Comparison of ENCODE assay signal across 9 cellular contexts in the genomic region with DNA sequence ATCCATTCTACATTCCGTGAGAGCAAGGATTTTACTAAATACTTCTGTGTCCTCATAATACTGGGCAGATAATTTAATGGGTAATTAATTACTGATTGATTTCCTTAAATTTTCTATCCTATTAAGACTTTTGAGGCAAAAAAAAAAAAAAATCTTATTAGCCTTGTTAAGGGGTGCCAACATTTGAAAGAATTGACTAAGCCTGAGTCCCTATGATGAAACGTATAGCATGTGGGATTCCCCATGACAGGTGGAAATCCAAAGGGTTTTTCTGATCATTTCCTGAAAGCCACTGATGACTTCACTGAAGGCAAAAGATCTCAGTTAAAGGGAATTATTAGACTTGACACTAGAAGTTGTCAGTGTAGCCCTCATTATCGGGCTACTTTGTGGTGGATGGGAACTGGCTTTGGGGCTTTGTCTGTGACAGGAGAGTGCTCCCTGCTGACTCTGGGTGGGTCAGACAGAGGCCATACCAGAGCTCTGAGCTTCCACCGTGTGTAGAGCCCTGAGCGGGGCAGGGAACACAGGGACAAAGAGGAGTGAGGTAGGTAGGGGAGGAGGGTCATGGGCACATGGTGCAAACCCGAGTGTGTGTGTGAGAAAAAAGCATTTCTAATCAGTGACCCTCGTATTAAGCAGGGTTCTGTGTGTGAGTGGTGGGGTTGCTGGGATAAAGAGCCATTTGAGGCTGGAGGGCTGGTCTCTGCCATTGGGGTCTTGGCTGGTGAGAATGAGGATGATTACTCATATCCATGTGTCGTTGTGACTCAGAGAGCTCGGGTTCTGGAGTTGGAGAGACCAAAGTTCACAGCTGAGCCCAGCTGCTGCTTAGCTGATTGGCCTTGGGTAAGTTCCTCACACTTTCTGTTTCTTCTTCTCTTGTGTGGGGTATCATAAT.
DNase-seq lines count a peak whose midpoint lies in the region; ATAC-seq, FAIRE-seq and TF ChIP-seq lines count a peak whose summit lies in the region.
"Had no signal": no experiment of that assay in that cellular context is flagged by ENCODE, and none has a peak within 500 bp of the region (broad histone marks: within the 10 kb centered on the region; RNA-seq: fewer than 3 reads in every experiment).

No MANE protein-coding gene starts in this region.

- DNase-seq in Right ventricle myocardium superior (no peak), cardiac septum (ENCODE audit: low spot score) (no peak), amniotic epithelial cell (ENCODE audit: low read depth) (peak; percentile 2), mesenteric fat pad (ENCODE audit: low spot score) (no peak), NCI-H2227 (lab: John Stamatoyannopoulos, UW; ENCODE audit: unreplicated experiment) (no peak), H54 (ENCODE audit: insufficient read length, low spot score) (no peak)
- peak; percentile 42 for DNase-seq in stimulated activated naive B cell treated with anti-CD40 and anti-IgM and Interleukin-4, amounts not matched to agents 10 μg/mL and 1 μg/mL and 100 μg/mL, for 72 hours

- ATAC-seq in Right ventricle myocardium superior (ENCODE audit: poor library complexity) (peak; percentile 54), HG03095 (IDR thresholded peaks at IDR 0.05; ENCODE audit: unreplicated experiment) (peak; percentile 79)
- peak; percentile 84 for ATAC-seq in stimulated activated naive B cell treated with anti-CD40 and anti-IgM and Interleukin-4, amounts not matched to agents 10 μg/mL and 1 μg/mL and 100 μg/mL, for 72 hours (replicated peaks)

- TF ChIP-seq POLR2A in H54 (IDR thresholded peaks at IDR 0.05; ENCODE audit: low read depth, low read length), result no peak

- H3K27ac Mint-ChIP-seq in stimulated activated naive B cell treated with anti-CD40 and anti-IgM and Interleukin-4, amounts not matched to agents 10 μg/mL and 1 μg/mL and 100 μg/mL, for 72 hours, result peak overlapping the region; percentile 93
- H3K27ac Mint-ChIP-seq: nephron had no signal

- FAIRE-seq in H54 (lab: Jason Lieb, UNC), result no peak

- intact Hi-C loops in Right ventricle myocardium superior (cut with DNase I) (no loop called here), cardiac septum (cut with DNase I) (no loop called here)

- H3K36me3 Mint-ChIP-seq in stimulated activated naive B cell treated with anti-CD40 and anti-IgM and Interleukin-4, amounts not matched to agents 10 μg/mL and 1 μg/mL and 100 μg/mL, for 72 hours, result peaks cover 0 to 11% of the 10 kb centered on the region in 2 donors

- H3K4me1 Mint-ChIP-seq in stimulated activated naive B cell treated with anti-CD40 and anti-IgM and Interleukin-4, amounts not matched to agents 10 μg/mL and 1 μg/mL and 100 μg/mL, for 72 hours, result peaks cover 23 to 28% of the 10 kb centered on the region in 2 donors

- H3K27me3 Mint-ChIP-seq in stimulated activated naive B cell treated with anti-CD40 and anti-IgM and Interleukin-4, amounts not matched to agents 10 μg/mL and 1 μg/mL and 100 μg/mL, for 72 hours, result peaks cover 25 to 27% of the 10 kb centered on the region in 2 donors

- H3K9me3 Mint-ChIP-seq in stimulated activated naive B cell treated with anti-CD40 and anti-IgM and Interleukin-4, amounts not matched to agents 10 μg/mL and 1 μg/mL and 100 μg/mL, for 72 hours, result peaks cover 2 to 3% of the 10 kb centered on the region in 2 donors

- peak overlapping the region; percentile 54 to 66 for H3K4me3 Mint-ChIP-seq in stimulated activated naive B cell treated with anti-CD40 and anti-IgM and Interleukin-4, amounts not matched to agents 10 μg/mL and 1 μg/mL and 100 μg/mL, for 72 hours
- H3K4me3 Mint-ChIP-seq: nephron had no signal

Comparison
In these comparisons a context has a peak if more than half of its experiments do, and no peak if none do; other contexts are left out.
1. DNase-seq: peak in amniotic epithelial cell (single experiment) and stimulated activated naive B cell treated with anti-CD40 and anti-IgM and Interleukin-4, amounts not matched to agents 10 μg/mL and 1 μg/mL and 100 μg/mL, for 72 hours (single experiment); none in Right ventricle myocardium superior (single experiment), cardiac septum (single experiment), mesenteric fat pad (single experiment), NCI-H2227 (single experiment) and H54 (single experiment).
2. Peak in every context shown above with its lines, with median percentiles within 50 percentile points of each other: ATAC-seq.